ENCODE assay signal across 22 cellular contexts in the genomic region with DNA sequence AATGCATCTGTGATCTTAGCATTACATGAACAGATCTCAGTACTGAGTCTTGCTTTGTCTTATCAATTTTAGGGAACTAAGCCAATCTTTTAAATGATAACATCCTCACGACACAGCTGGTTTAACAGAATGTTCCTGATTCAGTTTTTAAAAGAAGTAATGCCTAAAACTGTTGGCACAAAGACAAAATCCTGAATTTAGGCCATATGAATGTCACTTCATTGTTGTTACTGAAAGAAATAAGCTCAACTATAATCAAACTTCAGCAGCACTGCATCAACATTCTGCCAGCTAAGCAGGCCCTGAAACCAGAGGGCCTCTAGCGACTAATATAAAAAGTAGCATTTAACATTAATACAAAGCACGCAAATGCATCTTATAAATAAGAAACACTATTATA.
"Had no signal": no experiment of that assay in that cellular context is flagged by ENCODE, and none has a peak within 500 bp of the region (broad histone marks: within the 10 kb centered on the region; RNA-seq: fewer than 3 reads in every experiment).

No MANE protein-coding gene starts in this region.

- H3K9me3 Mint-ChIP-seq: effector memory CD8-positive, alpha-beta T cell; naive thymus-derived CD4-positive, alpha-beta T cell; nephron progenitor cell; stimulated activated effector memory CD8-positive, alpha-beta T cell treated with anti-CD3 and anti-CD28 coated beads, Interleukin-12 subunit alpha, Interleukin-12 subunit beta, amount 100 ng/mL, for 72 hours; stimulated activated naive CD8-positive, alpha-beta T cell treated with anti-CD3 and anti-CD28 coated beads, Interleukin-15, Interleukin-2, amounts not matched to agents 100 ng/mL and 50 ng/mL, for 24 hours had no signal

- H3K27me3 ChIP-seq: esophagus muscularis mucosa, foreskin keratinocyte, hepatocyte, right lobe of liver, transverse colon had no signal

- H3K27ac ChIP-seq: epithelial cell of prostate, esophagus muscularis mucosa, foreskin keratinocyte, hepatocyte, parathyroid adenoma, psoas muscle, right lobe of liver, thoracic aorta, transverse colon had no signal

- H3K36me3 ChIP-seq: esophagus muscularis mucosa, right lobe of liver, thoracic aorta, transverse colon had no signal

- H3K36me3 Mint-ChIP-seq: stimulated activated effector memory CD8-positive, alpha-beta T cell treated with anti-CD3 and anti-CD28 coated beads, Interleukin-12 subunit alpha, Interleukin-12 subunit beta, amount 100 ng/mL, for 72 hours had no signal

- H3K27ac Mint-ChIP-seq: effector memory CD8-positive, alpha-beta T cell; stimulated activated effector memory CD8-positive, alpha-beta T cell treated with anti-CD3 and anti-CD28 coated beads, Interleukin-12 subunit alpha, Interleukin-12 subunit beta, amount 100 ng/mL, for 72 hours; stimulated activated naive CD8-positive, alpha-beta T cell treated with anti-CD3 and anti-CD28 coated beads, Interleukin-15, Interleukin-2, amounts not matched to agents 100 ng/mL and 50 ng/mL, for 24 hours had no signal

- H3K27me3 Mint-ChIP-seq: effector memory CD8-positive, alpha-beta T cell; naive thymus-derived CD4-positive, alpha-beta T cell; stimulated activated naive CD8-positive, alpha-beta T cell treated with anti-CD3 and anti-CD28 coated beads, Interleukin-15, Interleukin-2, amounts not matched to agents 100 ng/mL and 50 ng/mL, for 24 hours had no signal

- H3K9me3 ChIP-seq: esophagus muscularis mucosa, psoas muscle, right lobe of liver, thoracic aorta, transverse colon had no signal

- DNase-seq: effector memory CD8-positive, alpha-beta T cell; foreskin keratinocyte; kidney; left cardiac atrium; left ventricle myocardium superior; mesenchymal stem cell; naive thymus-derived CD4-positive, alpha-beta T cell; nephron progenitor cell; psoas muscle; retina; right lobe of liver; stimulated activated CD4-positive, alpha-beta T cell treated with anti-CD3 and anti-CD28 coated beads, Interleukin-4, amount 100 ng/mL, for 1 hour; stimulated activated CD8-positive, alpha-beta memory T cell treated with anti-CD3 and anti-CD28 coated beads, Interleukin-4, amount 100 ng/mL, for 48 hours; transverse colon had no signal

- H3K9ac ChIP-seq: parathyroid adenoma had no signal

- H3K4me3 Mint-ChIP-seq: effector memory CD8-positive, alpha-beta T cell; naive thymus-derived CD4-positive, alpha-beta T cell; nephron progenitor cell; stimulated activated effector memory CD8-positive, alpha-beta T cell treated with anti-CD3 and anti-CD28 coated beads, Interleukin-12 subunit alpha, Interleukin-12 subunit beta, amount 100 ng/mL, for 72 hours; stimulated activated naive CD8-positive, alpha-beta T cell treated with anti-CD3 and anti-CD28 coated beads, Interleukin-15, Interleukin-2, amounts not matched to agents 100 ng/mL and 50 ng/mL, for 24 hours had no signal

- H3K4me3 ChIP-seq: esophagus muscularis mucosa, hepatocyte, lung, psoas muscle, right lobe of liver, thoracic aorta, transverse colon had no signal
